In the genomic region with DNA sequence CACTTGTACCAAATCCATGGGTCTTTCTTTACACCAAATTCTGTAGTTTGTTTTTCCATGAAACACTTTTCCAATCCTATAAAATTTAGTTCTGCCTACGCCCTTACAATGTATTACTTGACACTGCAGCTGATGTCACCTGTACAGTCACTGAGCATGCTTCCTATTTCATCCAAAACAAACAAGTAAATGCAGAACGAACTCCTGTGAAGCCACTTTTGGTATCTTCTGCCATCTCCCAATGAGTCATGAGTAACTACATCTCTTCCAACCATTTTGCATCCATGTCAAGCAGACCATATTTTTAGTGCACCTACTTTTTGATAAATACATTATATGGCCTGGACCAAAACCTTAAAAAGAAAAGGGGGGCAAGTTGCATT, we compare ENCODE assay signal across 1 cellular context.
TF ChIP-seq lines count a peak whose summit lies in the region.

No MANE protein-coding gene starts in this region.

TF ChIP-seq in IMR-90, 13 proteins besides CTCF, POLR2A, EP300 and RAD21 (continued from another document):
- TF ChIP-seq RCOR1 (IDR thresholded peaks at IDR 0.05; ENCODE audit: insufficient replicate concordance, low read length), result no peak
